Comparison of ENCODE assay signal across 9 cellular contexts in the genomic region with DNA sequence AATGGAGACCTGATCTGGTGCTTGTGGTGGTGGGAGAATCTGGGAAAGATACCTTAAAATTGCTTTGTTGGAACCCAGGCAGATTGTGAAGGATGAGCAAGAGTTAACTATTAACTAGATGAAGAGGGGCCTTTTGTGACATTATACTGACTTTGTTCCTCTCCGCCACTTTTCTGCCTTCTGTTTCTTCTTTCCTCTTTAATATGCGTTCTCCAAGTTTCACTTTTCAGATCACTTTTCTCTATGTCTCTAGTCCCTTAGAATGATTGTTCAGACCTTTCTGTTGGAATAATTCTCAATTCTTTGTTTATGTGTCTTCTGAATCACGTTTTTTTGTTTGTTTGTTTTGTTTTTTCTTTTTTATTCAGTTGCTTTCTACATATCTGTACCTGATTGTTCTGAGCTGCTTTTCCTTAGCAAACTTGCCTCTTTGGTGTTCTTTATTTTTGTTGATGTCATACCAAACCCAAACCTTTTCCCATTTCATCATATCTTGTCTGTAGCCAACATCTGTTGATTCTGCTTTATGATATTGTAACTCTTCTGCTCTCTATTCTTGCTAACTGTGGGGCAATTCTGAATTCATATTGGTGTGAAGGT. TPM values are rescaled to one million over a fixed set of nuclear protein-coding genes. Genes with fewer than 3 reads are reported as not detected.
DNase-seq lines count a peak whose midpoint lies in the region; ATAC-seq and TF ChIP-seq lines count a peak whose summit lies in the region.
"Had no signal": no experiment of that assay in that cellular context is flagged by ENCODE, and none has a peak within 500 bp of the region (broad histone marks: within the 10 kb centered on the region; RNA-seq: fewer than 3 reads in every experiment).

No MANE protein-coding gene starts in this region.

- H3K36me3 ChIP-seq in iPS-15b (ENCODE audit: control insufficient read depth, insufficient read depth, low read length) (no peaks in the 10 kb centered on the region), thoracic aorta (no peaks in the 10 kb centered on the region)

- H3K36me3 Mint-ChIP-seq in activated T-cell treated with anti-CD3 and anti-CD28 coated beads, Interleukin-2, amount 50 U/mL, for 4 hours (ENCODE audit: insufficient read depth), result no peaks in the 10 kb centered on the region
- H3K36me3 Mint-ChIP-seq: naive B cell had no signal

- no peak for DNase-seq in activated T-cell treated with anti-CD3 and anti-CD28 coated beads, Interleukin-2, amount 50 U/mL, for 4 hours
- DNase-seq in activated T-cell treated with anti-CD3 and anti-CD28 coated beads, Interleukin-2, amount 50 U/mL, for 1 hour, result no peak
- no peak for DNase-seq in thoracic aorta (ENCODE audit: low spot score)
- DNase-seq in DMS153 (lab: John Stamatoyannopoulos, UW), result no peak
- DNase-seq in dedifferentiated amniotic fluid mesenchymal stem cell (ENCODE audit: extremely low spot score), result no peak
- no peak for DNase-seq in NCI-H1048 (lab: John Stamatoyannopoulos, UW)
- DNase-seq: naive B cell had no signal

- peak overlapping the region; percentile 28 for H3K9ac ChIP-seq in iPS-15b (ENCODE audit: low read depth, low read length)

- H3K27me3 ChIP-seq in iPS-15b (ENCODE audit: control insufficient read depth, insufficient read depth, low read length), result no peaks in the 10 kb centered on the region
- H3K27me3 ChIP-seq in thoracic aorta (replicated peaks; ENCODE audit: insufficient read depth), result no peaks in the 10 kb centered on the region

- TF ChIP-seq CTCF in VCaP (conservative IDR thresholded peaks at IDR 0.05), result no peak
- no peak for TF ChIP-seq CTCF in thoracic aorta (IDR thresholded peaks at IDR 0.05)

- no peak for ATAC-seq in activated T-cell treated with anti-CD3 and anti-CD28 coated beads, Interleukin-2, amount 50 U/mL, for 4 hours
- ATAC-seq in thoracic aorta (ENCODE audit: insufficient number of reproducible peaks, low FRiP score, low read depth), result no peak

- H3K4me3 ChIP-seq in iPS-15b (ENCODE audit: low read depth, low read length), result peak overlapping the region; percentile 88
- H3K4me3 ChIP-seq in thoracic aorta, result peak overlapping the region; percentile 81

- H3K27me3 Mint-ChIP-seq in activated T-cell treated with anti-CD3 and anti-CD28 coated beads, Interleukin-2, amount 50 U/mL, for 4 hours (ENCODE audit: low read depth), result peaks cover 19% of the 10 kb centered on the region

- peak overlapping the region; percentile 7 for H3K4me3 Mint-ChIP-seq in activated T-cell treated with anti-CD3 and anti-CD28 coated beads, Interleukin-2, amount 50 U/mL, for 4 hours

- H3K9me3 Mint-ChIP-seq in activated T-cell treated with anti-CD3 and anti-CD28 coated beads, Interleukin-2, amount 50 U/mL, for 4 hours, result no peaks in the 10 kb centered on the region
- H3K9me3 Mint-ChIP-seq: naive B cell had no signal

- no peaks in the 10 kb centered on the region for H3K9me3 ChIP-seq in iPS-15b (ENCODE audit: control insufficient read depth, insufficient read depth, low read length)
- no peaks in the 10 kb centered on the region for H3K9me3 ChIP-seq in thoracic aorta

- peaks cover 27% of the 10 kb centered on the region for H3K4me1 Mint-ChIP-seq in activated T-cell treated with anti-CD3 and anti-CD28 coated beads, Interleukin-2, amount 50 U/mL, for 4 hours (ENCODE audit: low read depth)

- H3K4me1 ChIP-seq in iPS-15b (ENCODE audit: control insufficient read depth, insufficient read depth, low read length) (peaks cover 16% of the 10 kb centered on the region), thoracic aorta (ENCODE audit: control insufficient read depth in 1 of 2, low read depth in 2 of 2) (peaks cover 14 to 65% of the 10 kb centered on the region in 2 donors)

- peak overlapping the region; percentile 96; the same call in 1 of the 2 replicates for H3K27ac ChIP-seq in VCaP
- peak overlapping the region; percentile 99 to 100 for H3K27ac ChIP-seq in thoracic aorta

RNA-seq across cellular contexts. Expression of gene BMPR1A, which starts 2.8 kb away (rescaled TPM):
- 1 to 10 TPM; 6.0 to 8.5 (median 7.6) TPM for total RNA-seq in activated T-cell treated with anti-CD3 and anti-CD28 coated beads, Interleukin-2, amount 50 U/mL, for 4 hours
- 100 to 1,000 TPM in 1 of 2 donors, 10 to 100 TPM in 1; 69.0 to 130 TPM for total RNA-seq in thoracic aorta

Comparison
In these comparisons a context has a peak if more than half of its experiments do, and no peak if none do; other contexts are left out.
1. RNA of gene BMPR1A, which starts 2.8 kb away (total RNA-seq): 69.0 to 130 TPM in thoracic aorta; 6.0 to 8.5 TPM in activated T-cell treated with anti-CD3 and anti-CD28 coated beads, Interleukin-2, amount 50 U/mL, for 4 hours; every median in the first group is over 4 times any median in the second.